2 cellular contexts compared by ENCODE assay signal in the genomic region with DNA sequence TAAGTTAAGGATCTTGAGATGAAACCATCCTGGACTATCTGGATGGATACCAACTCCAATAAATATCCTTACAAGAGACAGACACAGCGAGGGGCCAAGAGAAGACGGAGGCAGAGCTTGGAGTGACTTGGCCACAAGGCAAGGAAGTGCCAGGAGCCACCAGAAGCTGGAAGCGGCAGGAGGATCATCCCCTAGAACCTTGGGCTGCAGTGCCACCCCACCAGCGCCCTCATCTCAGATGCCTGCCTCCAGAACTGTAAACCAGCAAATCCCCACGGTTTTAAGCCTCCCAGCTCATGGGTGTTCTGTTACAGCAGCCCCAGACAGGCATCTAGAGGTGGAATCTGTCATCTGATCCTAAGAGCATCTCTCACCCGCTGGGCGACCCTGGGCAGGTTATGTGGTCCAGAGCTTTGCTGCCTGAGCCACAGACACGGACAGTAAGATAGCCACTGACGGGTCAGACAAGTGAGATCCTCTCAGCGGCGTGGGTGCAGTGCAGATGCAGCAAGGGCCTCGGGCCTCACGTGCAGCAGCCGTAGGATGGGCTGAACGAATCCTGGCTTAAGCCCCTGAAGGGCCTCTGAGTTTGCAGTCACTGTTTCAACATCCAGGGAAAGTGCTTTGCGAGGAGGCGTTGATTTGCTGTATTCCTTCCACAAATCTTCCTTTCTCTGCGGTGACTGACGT.
TF ChIP-seq lines count a peak whose summit lies in the region.

No MANE protein-coding gene starts in this region.

TF ChIP-seq in IMR-90, 13 proteins besides CTCF, POLR2A, EP300 and RAD21:
- no peak for TF ChIP-seq FOS (IDR thresholded peaks at IDR 0.05; ENCODE audit: low read depth, low read length)
- no peak for TF ChIP-seq RFX5 (IDR thresholded peaks at IDR 0.05; ENCODE audit: low read depth, low read length)
- TF ChIP-seq MAZ (IDR thresholded peaks at IDR 0.05; ENCODE audit: borderline replicate concordance, low read depth, low read length): no peak
- no peak for TF ChIP-seq RCOR1 (IDR thresholded peaks at IDR 0.05; ENCODE audit: insufficient replicate concordance, low read length)
- TF ChIP-seq NFE2L2 (IDR thresholded peaks at IDR 0.05; ENCODE audit: low read depth, low read length): no peak
- TF ChIP-seq, protein P1, sequence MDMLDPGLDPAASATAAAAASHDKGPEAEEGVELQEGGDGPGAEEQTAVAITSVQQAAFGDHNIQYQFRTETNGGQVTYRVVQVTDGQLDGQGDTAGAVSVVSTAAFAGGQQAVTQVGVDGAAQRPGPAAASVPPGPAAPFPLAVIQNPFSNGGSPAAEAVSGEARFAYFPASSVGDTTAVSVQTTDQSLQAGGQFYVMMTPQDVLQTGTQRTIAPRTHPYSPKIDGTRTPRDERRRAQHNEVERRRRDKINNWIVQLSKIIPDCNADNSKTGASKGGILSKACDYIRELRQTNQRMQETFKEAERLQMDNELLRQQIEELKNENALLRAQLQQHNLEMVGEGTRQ (IDR thresholded peaks at IDR 0.05; ENCODE audit: low read depth, low read length): no peak
- TF ChIP-seq, protein P2, sequence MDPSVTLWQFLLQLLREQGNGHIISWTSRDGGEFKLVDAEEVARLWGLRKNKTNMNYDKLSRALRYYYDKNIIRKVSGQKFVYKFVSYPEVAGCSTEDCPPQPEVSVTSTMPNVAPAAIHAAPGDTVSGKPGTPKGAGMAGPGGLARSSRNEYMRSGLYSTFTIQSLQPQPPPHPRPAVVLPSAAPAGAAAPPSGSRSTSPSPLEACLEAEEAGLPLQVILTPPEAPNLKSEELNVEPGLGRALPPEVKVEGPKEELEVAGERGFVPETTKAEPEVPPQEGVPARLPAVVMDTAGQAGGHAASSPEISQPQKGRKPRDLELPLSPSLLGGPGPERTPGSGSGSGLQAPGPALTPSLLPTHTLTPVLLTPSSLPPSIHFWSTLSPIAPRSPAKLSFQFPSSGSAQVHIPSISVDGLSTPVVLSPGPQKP (IDR thresholded peaks at IDR 0.05; ENCODE audit: borderline replicate concordance, low read depth, low read length): no peak
TF ChIP-seq in IMR-90: peak in this region for 0.

TF ChIP-seq in HEK293T, 16 proteins besides CTCF, POLR2A, EP300 and RAD21:
- TF ChIP-seq ELF4 (IDR thresholded peaks at IDR 0.05): no peak
- no peak for TF ChIP-seq NFRKB (IDR thresholded peaks at IDR 0.05)
- TF ChIP-seq, protein P3, sequence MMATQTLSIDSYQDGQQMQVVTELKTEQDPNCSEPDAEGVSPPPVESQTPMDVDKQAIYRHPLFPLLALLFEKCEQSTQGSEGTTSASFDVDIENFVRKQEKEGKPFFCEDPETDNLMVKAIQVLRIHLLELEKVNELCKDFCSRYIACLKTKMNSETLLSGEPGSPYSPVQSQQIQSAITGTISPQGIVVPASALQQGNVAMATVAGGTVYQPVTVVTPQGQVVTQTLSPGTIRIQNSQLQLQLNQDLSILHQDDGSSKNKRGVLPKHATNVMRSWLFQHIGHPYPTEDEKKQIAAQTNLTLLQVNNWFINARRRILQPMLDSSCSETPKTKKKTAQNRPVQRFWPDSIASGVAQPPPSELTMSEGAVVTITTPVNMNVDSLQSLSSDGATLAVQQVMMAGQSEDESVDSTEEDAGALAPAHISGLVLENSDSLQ (IDR thresholded peaks at IDR 0.05): no peak
- TF ChIP-seq LEF1 (IDR thresholded peaks at IDR 0.05; ENCODE audit: borderline replicate concordance): no peak
- no peak for TF ChIP-seq ARNT (IDR thresholded peaks at IDR 0.05)
- TF ChIP-seq FOXK2 (IDR thresholded peaks at IDR 0.05): no peak
